In the genomic region with DNA sequence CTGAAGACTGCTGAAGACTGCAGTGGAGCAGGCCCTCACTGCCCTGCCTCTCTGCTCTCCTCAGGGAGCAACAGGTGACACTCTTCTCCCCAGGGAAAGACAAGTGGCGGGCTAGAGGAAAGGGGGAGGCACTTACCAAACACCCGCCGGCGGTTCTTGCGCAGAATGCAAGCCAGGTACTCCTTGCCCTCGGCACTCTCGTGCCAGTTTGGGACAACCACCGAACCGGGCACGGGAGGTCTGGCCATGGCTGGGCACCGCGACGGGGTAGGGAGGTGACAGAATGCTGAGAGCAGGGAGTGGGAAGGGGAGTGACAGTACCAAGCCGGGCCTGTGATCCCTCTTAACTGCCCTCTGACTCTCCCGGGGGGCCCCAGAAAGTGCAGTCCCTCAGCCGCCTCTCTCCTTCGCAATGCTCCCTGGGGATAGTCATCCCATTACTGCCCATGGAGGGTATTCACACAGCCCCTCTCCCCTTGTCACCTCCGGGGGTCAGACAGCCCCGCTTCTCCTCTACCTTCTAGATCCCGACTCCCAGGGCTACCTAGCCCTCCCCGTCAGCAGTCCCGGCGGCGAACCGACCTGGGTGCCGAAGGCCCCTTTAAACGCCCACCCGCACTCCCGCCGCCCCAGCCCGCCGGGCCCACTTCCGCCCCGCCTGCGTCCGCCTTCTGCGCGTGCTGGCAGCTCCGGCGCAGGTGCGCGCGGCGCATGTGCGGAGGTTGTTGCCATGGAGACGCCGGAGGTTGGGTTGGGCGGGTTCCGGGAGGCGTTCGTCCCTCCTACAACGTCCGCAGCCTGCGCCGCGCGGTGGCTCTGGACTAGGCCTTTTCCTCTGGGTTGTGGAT, we compare ENCODE assay signal across 1 cellular context.
TF ChIP-seq lines count a peak whose summit lies in the region.

A gene with protein sequence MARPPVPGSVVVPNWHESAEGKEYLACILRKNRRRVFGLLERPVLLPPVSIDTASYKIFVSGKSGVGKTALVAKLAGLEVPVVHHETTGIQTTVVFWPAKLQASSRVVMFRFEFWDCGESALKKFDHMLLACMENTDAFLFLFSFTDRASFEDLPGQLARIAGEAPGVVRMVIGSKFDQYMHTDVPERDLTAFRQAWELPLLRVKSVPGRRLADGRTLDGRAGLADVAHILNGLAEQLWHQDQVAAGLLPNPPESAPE (minus strand): TSS at position 689 of the 848 bp plus-strand sequence. CDS start 441 bp downstream, at position 248.

TF ChIP-seq in K562, 482 proteins besides CTCF, POLR2A, EP300 and RAD21 (continued from another document and continues in another):
- TF ChIP-seq, protein P1, sequence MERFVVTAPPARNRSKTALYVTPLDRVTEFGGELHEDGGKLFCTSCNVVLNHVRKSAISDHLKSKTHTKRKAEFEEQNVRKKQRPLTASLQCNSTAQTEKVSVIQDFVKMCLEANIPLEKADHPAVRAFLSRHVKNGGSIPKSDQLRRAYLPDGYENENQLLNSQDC (CRISPR knock-in tag; IDR thresholded peaks at IDR 0.05): no peak
- TF ChIP-seq CBX3 (IDR thresholded peaks at IDR 0.05; ENCODE audit: borderline replicate concordance in 1 of 2, low read length in 2 of 2) (peak in 1 of 2 experiments; percentile 50; a peak in 1 of 3 replicates), POLR3G (IDR thresholded peaks at IDR 0.05; ENCODE audit: extremely low read depth, insufficient read length, insufficient replicate concordance) (no peak), ZNF445 (CRISPR knock-in tag; IDR thresholded peaks at IDR 0.05; ENCODE audit: low read depth) (no peak), ZNF444 (CRISPR knock-in tag; IDR thresholded peaks at IDR 0.05) (no peak), FOXA1 (IDR thresholded peaks at IDR 0.05; ENCODE audit: borderline replicate concordance) (no peak), SP1 (CRISPR knock-in tag; IDR thresholded peaks at IDR 0.05) (0 out of 2 replicates have a peak, but pooled peaks have one; percentile 36), GATA2 (CRISPR knock-in tag; IDR thresholded peaks at IDR 0.05) (no peak), DPF2 (IDR thresholded peaks at IDR 0.05) (no peak), KAT7 (CRISPR knock-in tag; IDR thresholded peaks at IDR 0.05; ENCODE audit: borderline replicate concordance) (no peak)
- TF ChIP-seq, protein P2, sequence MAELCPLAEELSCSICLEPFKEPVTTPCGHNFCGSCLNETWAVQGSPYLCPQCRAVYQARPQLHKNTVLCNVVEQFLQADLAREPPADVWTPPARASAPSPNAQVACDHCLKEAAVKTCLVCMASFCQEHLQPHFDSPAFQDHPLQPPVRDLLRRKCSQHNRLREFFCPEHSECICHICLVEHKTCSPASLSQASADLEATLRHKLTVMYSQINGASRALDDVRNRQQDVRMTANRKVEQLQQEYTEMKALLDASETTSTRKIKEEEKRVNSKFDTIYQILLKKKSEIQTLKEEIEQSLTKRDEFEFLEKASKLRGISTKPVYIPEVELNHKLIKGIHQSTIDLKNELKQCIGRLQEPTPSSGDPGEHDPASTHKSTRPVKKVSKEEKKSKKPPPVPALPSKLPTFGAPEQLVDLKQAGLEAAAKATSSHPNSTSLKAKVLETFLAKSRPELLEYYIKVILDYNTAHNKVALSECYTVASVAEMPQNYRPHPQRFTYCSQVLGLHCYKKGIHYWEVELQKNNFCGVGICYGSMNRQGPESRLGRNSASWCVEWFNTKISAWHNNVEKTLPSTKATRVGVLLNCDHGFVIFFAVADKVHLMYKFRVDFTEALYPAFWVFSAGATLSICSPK (IDR thresholded peaks at IDR 0.05; ENCODE audit: borderline replicate concordance): no peak
- TF ChIP-seq, protein P3, sequence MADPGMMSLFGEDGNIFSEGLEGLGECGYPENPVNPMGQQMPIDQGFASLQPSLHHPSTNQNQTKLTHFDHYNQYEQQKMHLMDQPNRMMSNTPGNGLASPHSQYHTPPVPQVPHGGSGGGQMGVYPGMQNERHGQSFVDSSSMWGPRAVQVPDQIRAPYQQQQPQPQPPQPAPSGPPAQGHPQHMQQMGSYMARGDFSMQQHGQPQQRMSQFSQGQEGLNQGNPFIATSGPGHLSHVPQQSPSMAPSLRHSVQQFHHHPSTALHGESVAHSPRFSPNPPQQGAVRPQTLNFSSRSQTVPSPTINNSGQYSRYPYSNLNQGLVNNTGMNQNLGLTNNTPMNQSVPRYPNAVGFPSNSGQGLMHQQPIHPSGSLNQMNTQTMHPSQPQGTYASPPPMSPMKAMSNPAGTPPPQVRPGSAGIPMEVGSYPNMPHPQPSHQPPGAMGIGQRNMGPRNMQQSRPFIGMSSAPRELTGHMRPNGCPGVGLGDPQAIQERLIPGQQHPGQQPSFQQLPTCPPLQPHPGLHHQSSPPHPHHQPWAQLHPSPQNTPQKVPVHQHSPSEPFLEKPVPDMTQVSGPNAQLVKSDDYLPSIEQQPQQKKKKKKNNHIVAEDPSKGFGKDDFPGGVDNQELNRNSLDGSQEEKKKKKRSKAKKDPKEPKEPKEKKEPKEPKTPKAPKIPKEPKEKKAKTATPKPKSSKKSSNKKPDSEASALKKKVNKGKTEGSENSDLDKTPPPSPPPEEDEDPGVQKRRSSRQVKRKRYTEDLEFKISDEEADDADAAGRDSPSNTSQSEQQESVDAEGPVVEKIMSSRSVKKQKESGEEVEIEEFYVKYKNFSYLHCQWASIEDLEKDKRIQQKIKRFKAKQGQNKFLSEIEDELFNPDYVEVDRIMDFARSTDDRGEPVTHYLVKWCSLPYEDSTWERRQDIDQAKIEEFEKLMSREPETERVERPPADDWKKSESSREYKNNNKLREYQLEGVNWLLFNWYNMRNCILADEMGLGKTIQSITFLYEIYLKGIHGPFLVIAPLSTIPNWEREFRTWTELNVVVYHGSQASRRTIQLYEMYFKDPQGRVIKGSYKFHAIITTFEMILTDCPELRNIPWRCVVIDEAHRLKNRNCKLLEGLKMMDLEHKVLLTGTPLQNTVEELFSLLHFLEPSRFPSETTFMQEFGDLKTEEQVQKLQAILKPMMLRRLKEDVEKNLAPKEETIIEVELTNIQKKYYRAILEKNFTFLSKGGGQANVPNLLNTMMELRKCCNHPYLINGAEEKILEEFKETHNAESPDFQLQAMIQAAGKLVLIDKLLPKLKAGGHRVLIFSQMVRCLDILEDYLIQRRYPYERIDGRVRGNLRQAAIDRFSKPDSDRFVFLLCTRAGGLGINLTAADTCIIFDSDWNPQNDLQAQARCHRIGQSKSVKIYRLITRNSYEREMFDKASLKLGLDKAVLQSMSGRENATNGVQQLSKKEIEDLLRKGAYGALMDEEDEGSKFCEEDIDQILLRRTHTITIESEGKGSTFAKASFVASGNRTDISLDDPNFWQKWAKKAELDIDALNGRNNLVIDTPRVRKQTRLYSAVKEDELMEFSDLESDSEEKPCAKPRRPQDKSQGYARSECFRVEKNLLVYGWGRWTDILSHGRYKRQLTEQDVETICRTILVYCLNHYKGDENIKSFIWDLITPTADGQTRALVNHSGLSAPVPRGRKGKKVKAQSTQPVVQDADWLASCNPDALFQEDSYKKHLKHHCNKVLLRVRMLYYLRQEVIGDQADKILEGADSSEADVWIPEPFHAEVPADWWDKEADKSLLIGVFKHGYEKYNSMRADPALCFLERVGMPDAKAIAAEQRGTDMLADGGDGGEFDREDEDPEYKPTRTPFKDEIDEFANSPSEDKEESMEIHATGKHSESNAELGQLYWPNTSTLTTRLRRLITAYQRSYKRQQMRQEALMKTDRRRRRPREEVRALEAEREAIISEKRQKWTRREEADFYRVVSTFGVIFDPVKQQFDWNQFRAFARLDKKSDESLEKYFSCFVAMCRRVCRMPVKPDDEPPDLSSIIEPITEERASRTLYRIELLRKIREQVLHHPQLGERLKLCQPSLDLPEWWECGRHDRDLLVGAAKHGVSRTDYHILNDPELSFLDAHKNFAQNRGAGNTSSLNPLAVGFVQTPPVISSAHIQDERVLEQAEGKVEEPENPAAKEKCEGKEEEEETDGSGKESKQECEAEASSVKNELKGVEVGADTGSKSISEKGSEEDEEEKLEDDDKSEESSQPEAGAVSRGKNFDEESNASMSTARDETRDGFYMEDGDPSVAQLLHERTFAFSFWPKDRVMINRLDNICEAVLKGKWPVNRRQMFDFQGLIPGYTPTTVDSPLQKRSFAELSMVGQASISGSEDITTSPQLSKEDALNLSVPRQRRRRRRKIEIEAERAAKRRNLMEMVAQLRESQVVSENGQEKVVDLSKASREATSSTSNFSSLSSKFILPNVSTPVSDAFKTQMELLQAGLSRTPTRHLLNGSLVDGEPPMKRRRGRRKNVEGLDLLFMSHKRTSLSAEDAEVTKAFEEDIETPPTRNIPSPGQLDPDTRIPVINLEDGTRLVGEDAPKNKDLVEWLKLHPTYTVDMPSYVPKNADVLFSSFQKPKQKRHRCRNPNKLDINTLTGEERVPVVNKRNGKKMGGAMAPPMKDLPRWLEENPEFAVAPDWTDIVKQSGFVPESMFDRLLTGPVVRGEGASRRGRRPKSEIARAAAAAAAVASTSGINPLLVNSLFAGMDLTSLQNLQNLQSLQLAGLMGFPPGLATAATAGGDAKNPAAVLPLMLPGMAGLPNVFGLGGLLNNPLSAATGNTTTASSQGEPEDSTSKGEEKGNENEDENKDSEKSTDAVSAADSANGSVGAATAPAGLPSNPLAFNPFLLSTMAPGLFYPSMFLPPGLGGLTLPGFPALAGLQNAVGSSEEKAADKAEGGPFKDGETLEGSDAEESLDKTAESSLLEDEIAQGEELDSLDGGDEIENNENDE (IDR thresholded peaks at IDR 0.05; ENCODE audit: low read depth, low read length): no peak
- TF ChIP-seq, protein P4, sequence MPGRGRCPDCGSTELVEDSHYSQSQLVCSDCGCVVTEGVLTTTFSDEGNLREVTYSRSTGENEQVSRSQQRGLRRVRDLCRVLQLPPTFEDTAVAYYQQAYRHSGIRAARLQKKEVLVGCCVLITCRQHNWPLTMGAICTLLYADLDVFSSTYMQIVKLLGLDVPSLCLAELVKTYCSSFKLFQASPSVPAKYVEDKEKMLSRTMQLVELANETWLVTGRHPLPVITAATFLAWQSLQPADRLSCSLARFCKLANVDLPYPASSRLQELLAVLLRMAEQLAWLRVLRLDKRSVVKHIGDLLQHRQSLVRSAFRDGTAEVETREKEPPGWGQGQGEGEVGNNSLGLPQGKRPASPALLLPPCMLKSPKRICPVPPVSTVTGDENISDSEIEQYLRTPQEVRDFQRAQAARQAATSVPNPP (IDR thresholded peaks at IDR 0.05; ENCODE audit: borderline replicate concordance, insufficient read depth, insufficient read length): no peak
- TF ChIP-seq, protein P5, sequence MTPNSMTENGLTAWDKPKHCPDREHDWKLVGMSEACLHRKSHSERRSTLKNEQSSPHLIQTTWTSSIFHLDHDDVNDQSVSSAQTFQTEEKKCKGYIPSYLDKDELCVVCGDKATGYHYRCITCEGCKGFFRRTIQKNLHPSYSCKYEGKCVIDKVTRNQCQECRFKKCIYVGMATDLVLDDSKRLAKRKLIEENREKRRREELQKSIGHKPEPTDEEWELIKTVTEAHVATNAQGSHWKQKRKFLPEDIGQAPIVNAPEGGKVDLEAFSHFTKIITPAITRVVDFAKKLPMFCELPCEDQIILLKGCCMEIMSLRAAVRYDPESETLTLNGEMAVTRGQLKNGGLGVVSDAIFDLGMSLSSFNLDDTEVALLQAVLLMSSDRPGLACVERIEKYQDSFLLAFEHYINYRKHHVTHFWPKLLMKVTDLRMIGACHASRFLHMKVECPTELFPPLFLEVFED (CRISPR knock-in tag; conservative IDR thresholded peaks at IDR 0.05): 0 out of 2 replicates have a peak, but pooled peaks have one; percentile 32
- TF ChIP-seq, protein P6, sequence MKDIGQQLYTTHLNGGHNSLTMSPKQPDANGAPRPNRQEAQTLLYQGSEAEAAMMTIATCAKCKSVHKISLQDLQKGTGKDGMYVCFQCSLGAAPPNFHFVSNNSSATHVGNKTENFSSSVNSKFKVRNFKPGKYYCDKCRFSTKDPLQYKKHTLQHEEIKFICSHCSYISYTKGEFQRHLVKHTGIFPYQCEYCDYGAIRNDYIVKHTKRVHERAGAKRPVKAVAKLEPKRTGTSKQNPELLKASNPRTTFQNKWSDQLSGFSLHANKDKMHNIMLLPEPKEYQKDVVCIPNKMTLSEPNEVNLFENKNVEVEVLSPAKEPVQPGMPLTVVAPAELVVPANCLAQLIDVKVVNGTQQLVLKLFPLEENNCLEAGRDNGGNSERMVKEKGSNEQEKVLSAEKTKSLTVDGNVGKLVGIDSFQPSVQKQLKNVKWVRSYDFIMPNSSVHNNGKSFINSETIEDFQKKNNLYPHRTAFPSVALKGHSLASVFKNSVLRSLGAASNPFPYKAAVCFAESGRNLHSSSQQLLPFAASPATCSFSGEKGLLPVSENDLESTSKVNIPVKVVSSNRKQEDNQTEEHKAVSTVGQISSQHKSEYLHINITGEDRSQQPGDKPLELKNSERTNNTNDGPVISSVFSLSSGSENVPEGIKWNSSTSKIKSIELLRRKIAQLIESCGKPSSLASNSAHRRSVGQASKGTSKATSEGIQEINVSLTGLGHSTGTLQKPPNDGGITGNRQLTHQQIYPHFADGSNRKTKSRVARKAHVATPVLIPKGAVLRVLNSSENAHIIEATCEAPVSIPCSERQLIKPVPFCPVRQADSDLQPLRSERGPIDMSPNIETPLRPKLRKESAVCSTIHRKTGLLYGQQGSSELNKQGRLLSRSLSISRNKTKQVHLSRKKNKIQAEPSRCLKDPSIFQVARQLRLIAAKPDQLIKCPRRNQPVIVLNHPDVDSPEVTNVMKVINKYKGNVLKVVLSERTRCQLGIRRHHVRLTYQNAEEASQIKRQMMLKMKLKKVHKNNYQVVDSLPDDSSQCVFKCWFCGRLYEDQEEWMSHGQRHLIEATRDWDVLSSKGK (CRISPR knock-in tag; IDR thresholded peaks at IDR 0.05): no peak
- TF ChIP-seq, protein P7, sequence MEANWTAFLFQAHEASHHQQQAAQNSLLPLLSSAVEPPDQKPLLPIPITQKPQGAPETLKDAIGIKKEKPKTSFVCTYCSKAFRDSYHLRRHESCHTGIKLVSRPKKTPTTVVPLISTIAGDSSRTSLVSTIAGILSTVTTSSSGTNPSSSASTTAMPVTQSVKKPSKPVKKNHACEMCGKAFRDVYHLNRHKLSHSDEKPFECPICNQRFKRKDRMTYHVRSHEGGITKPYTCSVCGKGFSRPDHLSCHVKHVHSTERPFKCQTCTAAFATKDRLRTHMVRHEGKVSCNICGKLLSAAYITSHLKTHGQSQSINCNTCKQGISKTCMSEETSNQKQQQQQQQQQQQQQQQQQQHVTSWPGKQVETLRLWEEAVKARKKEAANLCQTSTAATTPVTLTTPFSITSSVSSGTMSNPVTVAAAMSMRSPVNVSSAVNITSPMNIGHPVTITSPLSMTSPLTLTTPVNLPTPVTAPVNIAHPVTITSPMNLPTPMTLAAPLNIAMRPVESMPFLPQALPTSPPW (CRISPR knock-in tag; IDR thresholded peaks at IDR 0.05): peak; percentile 87
